In the genomic region with DNA sequence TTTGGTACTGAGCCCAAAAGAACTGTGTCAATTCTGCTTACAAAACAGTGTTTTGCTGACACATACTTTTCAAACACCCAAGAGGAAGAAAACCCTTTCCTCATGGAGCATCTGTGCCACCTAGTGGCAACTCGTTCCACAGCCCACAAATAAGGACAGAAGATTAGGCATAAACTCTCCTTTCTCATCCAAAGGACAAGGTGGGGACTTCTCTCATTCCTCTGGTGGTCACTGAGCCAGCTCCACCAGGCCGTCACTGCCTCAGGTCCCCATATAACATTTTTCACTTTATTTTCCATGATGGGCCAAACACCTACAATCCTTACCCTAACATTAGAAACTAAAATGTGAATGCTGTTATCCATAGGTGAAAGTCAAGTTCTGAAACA, we compare ENCODE assay signal across 8 cellular contexts.
DNase-seq lines count a peak whose midpoint lies in the region; ATAC-seq and TF ChIP-seq lines count a peak whose summit lies in the region.

No MANE protein-coding gene starts in this region.

- TF ChIP-seq POLR2A in gastroesophageal sphincter (IDR thresholded peaks at IDR 0.05) = no peak

- no peaks in the 10 kb centered on the region for H3K9me3 ChIP-seq in gastroesophageal sphincter

- no peak for TF ChIP-seq EP300 in gastroesophageal sphincter (IDR thresholded peaks at IDR 0.05)

- peak; percentile 93 for TF ChIP-seq CTCF in LNCAP (IDR thresholded peaks at IDR 0.05)
- peak; percentile 83 to 97 (median 95) for TF ChIP-seq CTCF in gastroesophageal sphincter (IDR thresholded peaks at IDR 0.05)

- peak; percentile 84 for ATAC-seq in gastroesophageal sphincter
- no peak for ATAC-seq in HG03139 (IDR thresholded peaks at IDR 0.05; ENCODE audit: unreplicated experiment)

- DNase-seq in DMS153 (lab: John Stamatoyannopoulos, UW) = peak; percentile 64
- DNase-seq in SHP77 (lab: John Stamatoyannopoulos, UW) = peak; percentile 68 to 80
- peak; percentile 17 to 57 (median 40) for DNase-seq in activated naive CD4-positive, alpha-beta T cell (lab: John Stamatoyannopoulos, UW)
- peak in 50 of 56 donors; percentile 23 to 91 (median 71) for DNase-seq in nucleus accumbens (lab: John Stamatoyannopoulos, UW)

- peaks cover 19 to 52% (median 20%) of the 10 kb centered on the region in 3 donors for H3K4me1 ChIP-seq in gastroesophageal sphincter

- peaks cover 0 to 66% of the 10 kb centered on the region in 2 donors for H3K36me3 ChIP-seq in gastroesophageal sphincter

- H3K27ac ChIP-seq in gastroesophageal sphincter (peak overlapping the region; percentile 93 to 100 (median 96)), temporal lobe (ENCODE audit: low read depth, low read length) (peak overlapping the region; percentile 71)

- no peaks in the 10 kb centered on the region for H3K27me3 ChIP-seq in gastroesophageal sphincter

- no peak overlapping the region for H3K4me3 ChIP-seq in gastroesophageal sphincter

- 5 to 8% methylated on average over 2 of the region's 2 CpGs for WGBS in gastroesophageal sphincter (ENCODE audit: low coverage in 1 of 2), 2 donors
